ENCODE assay signal across 8 cellular contexts in the genomic region with DNA sequence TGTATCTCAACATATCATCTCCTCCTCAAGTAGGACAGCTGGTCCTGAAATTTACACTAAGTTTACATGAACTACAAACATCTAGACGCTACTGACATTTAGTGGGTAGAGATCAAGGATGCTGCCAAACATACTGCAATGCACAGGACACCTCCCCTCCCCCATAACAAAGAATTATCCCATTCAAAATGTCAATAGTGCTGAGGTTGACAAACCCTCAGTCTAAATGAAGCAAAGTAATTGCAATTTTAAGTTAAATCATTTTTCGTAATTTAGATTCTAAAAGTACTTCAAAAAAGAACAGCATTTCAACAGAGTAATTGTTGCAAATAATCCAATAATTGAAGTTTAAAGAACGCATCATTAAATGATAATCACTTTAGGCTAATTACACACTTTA. TPM values are rescaled to one million over a fixed set of nuclear protein-coding genes. Genes with fewer than 3 reads are reported as not detected.
DNase-seq lines count a peak whose midpoint lies in the region; ATAC-seq lines count a peak whose summit lies in the region.

No MANE protein-coding gene starts in this region.

- CTCF ChIA-PET in activated CD4-positive, alpha-beta T cell treated with anti-CD3 and anti-CD28 coated beads for 36 hours (lab: Charles Lee): interaction anchor here (0.9 to 4.7 kb wide), 5 partner anchors 10 to 184 kb away, joined by 3 to 40 read pairs (median 4); no protein-coding TSS in a partner anchor

- no peak for DNase-seq in activated CD4-positive, alpha-beta T cell treated with anti-CD3 and anti-CD28 coated beads for 36 hours
- DNase-seq in activated CD4-positive, alpha-beta T cell treated with anti-CD3 and anti-CD28 coated beads for 1 hour: no peak
- DNase-seq in HCEC 1CT (no peak), DMS79 treated with DMSO at 0.1 percent for 48 hours (lab: John Stamatoyannopoulos, UW) (no peak), NCI-H2081 treated with DMSO at 0.1 percent for 48 hours (lab: John Stamatoyannopoulos, UW) (no peak)

- POLR2A ChIA-PET in activated CD4-positive, alpha-beta T cell treated with anti-CD3 and anti-CD28 coated beads for 36 hours (lab: Charles Lee): interaction anchor here (0.7 to 2.3 kb wide), 2 partner anchors 66 to 80 kb away, joined by 3 to 21 read pairs; partner anchors contain the start of gene TMEM184C

- peak overlapping the region; percentile 92 for H3K4me3 Mint-ChIP-seq in activated CD4-positive, alpha-beta T cell treated with anti-CD3 and anti-CD28 coated beads for 36 hours
- H3K4me3 Mint-ChIP-seq in activated T-helper 17 cell treated with anti-CD3 and anti-CD28 coated beads, Interleukin-2, amount 50 U/mL, for 72 hours: peak overlapping the region; percentile 86

- H3K27ac Mint-ChIP-seq in activated CD4-positive, alpha-beta T cell treated with anti-CD3 and anti-CD28 coated beads for 36 hours: peak overlapping the region; percentile 91
- H3K27ac Mint-ChIP-seq in activated T-helper 17 cell treated with anti-CD3 and anti-CD28 coated beads, Interleukin-2, amount 50 U/mL, for 72 hours: peak overlapping the region; percentile 95

- peaks cover 3% of the 10 kb centered on the region for H3K36me3 ChIP-seq in iPS-18a (ENCODE audit: control insufficient read depth, low read depth, low read length)
- H3K36me3 ChIP-seq in stomach smooth muscle (ENCODE audit: control insufficient read depth in 2 of 2, insufficient read depth in 2 of 2, low read length in 2 of 2): peaks cover 3 to 8% of the 10 kb centered on the region in 2 donors

- H3K4me3 ChIP-seq in iPS-18a (ENCODE audit: low read length) (peak overlapping the region; percentile 87), stomach smooth muscle (ENCODE audit: low read length in 2 of 2) (peak overlapping the region; percentile 79 to 94)

- H3K36me3 Mint-ChIP-seq in activated CD4-positive, alpha-beta T cell treated with anti-CD3 and anti-CD28 coated beads for 36 hours (ENCODE audit: low read depth): peaks cover 12% of the 10 kb centered on the region
- H3K36me3 Mint-ChIP-seq in activated T-helper 17 cell treated with anti-CD3 and anti-CD28 coated beads, Interleukin-2, amount 50 U/mL, for 72 hours (ENCODE audit: low read depth): peaks cover 15% of the 10 kb centered on the region

- intact Hi-C loops in activated CD4-positive, alpha-beta T cell treated with anti-CD3 and anti-CD28 coated beads for 36 hours (cut with DNase I, micrococcal nuclease): loop anchor here in 1 of 2 experiments (5.0 kb wide), 1 partner anchor 760 kb away; the partner anchor contains the start of gene NR3C2

- H3K9me3 Mint-ChIP-seq in activated CD4-positive, alpha-beta T cell treated with anti-CD3 and anti-CD28 coated beads for 36 hours (ENCODE audit: low read depth): no peaks in the 10 kb centered on the region
- H3K9me3 Mint-ChIP-seq in activated T-helper 17 cell treated with anti-CD3 and anti-CD28 coated beads, Interleukin-2, amount 50 U/mL, for 72 hours: no peaks in the 10 kb centered on the region

- H3K4me1 ChIP-seq in iPS-18a (ENCODE audit: control insufficient read depth, low read depth, low read length) (peaks cover 11% of the 10 kb centered on the region), stomach smooth muscle (ENCODE audit: control insufficient read depth, insufficient read depth, low read length) (peaks cover 7% of the 10 kb centered on the region)

- H3K9me3 ChIP-seq in iPS-18a (ENCODE audit: control insufficient read depth, low read depth, low read length) (no peaks in the 10 kb centered on the region), stomach smooth muscle (ENCODE audit: control insufficient read depth in 2 of 2, low read length in 2 of 2) (no peaks in the 10 kb centered on the region)

- H3K27ac ChIP-seq in iPS-18a (ENCODE audit: low read length) (no peak overlapping the region), stomach smooth muscle (ENCODE audit: low read length) (no peak overlapping the region)

- peak overlapping the region; percentile 72 for H3K9ac ChIP-seq in iPS-18a (ENCODE audit: low read length)
- peak overlapping the region in 1 of 2 donors; percentile 56 for H3K9ac ChIP-seq in stomach smooth muscle (ENCODE audit: low read length in 2 of 2)

- no peaks in the 10 kb centered on the region for H3K27me3 ChIP-seq in iPS-18a (ENCODE audit: control insufficient read depth, insufficient read depth, low read length)
- no peaks in the 10 kb centered on the region for H3K27me3 ChIP-seq in stomach smooth muscle (ENCODE audit: control insufficient read depth in 1 of 2, insufficient read depth in 2 of 2, low read length in 2 of 2)

- peaks cover 25% of the 10 kb centered on the region for H3K4me1 Mint-ChIP-seq in activated CD4-positive, alpha-beta T cell treated with anti-CD3 and anti-CD28 coated beads for 36 hours
- H3K4me1 Mint-ChIP-seq in activated T-helper 17 cell treated with anti-CD3 and anti-CD28 coated beads, Interleukin-2, amount 50 U/mL, for 72 hours: peaks cover 13% of the 10 kb centered on the region

- H3K27me3 Mint-ChIP-seq in activated CD4-positive, alpha-beta T cell treated with anti-CD3 and anti-CD28 coated beads for 36 hours: peaks cover 6% of the 10 kb centered on the region
- no peaks in the 10 kb centered on the region for H3K27me3 Mint-ChIP-seq in activated T-helper 17 cell treated with anti-CD3 and anti-CD28 coated beads, Interleukin-2, amount 50 U/mL, for 72 hours

- no peak for ATAC-seq in activated CD4-positive, alpha-beta T cell treated with anti-CD3 and anti-CD28 coated beads for 36 hours
- no peak for ATAC-seq in activated T-helper 17 cell treated with anti-CD3 and anti-CD28 coated beads, Interleukin-2, amount 50 U/mL, for 72 hours (replicated peaks)

RNA-seq across cellular contexts. Expression of gene PRMT9, which starts 1.2 kb away (rescaled TPM):
- total RNA-seq in activated CD4-positive, alpha-beta T cell treated with anti-CD3 and anti-CD28 coated beads for 36 hours: 1 to 10 TPM; 6.2 to 7.5 TPM
- total RNA-seq in activated T-helper 17 cell treated with anti-CD3 and anti-CD28 coated beads, Interleukin-2, amount 50 U/mL, for 72 hours: 1 to 10 TPM; 5.9 to 7.5 TPM

RNA-seq across cellular contexts. Expression of gene ARHGAP10, which starts 49.1 kb away (rescaled TPM):
- 1 to 10 TPM; 6.1 to 6.2 TPM for total RNA-seq in activated CD4-positive, alpha-beta T cell treated with anti-CD3 and anti-CD28 coated beads for 36 hours
- total RNA-seq in activated T-helper 17 cell treated with anti-CD3 and anti-CD28 coated beads, Interleukin-2, amount 50 U/mL, for 72 hours: 10 to 100 TPM; 11.1 to 14.7 TPM
